1 cellular context compared by ENCODE assay signal in the genomic region with DNA sequence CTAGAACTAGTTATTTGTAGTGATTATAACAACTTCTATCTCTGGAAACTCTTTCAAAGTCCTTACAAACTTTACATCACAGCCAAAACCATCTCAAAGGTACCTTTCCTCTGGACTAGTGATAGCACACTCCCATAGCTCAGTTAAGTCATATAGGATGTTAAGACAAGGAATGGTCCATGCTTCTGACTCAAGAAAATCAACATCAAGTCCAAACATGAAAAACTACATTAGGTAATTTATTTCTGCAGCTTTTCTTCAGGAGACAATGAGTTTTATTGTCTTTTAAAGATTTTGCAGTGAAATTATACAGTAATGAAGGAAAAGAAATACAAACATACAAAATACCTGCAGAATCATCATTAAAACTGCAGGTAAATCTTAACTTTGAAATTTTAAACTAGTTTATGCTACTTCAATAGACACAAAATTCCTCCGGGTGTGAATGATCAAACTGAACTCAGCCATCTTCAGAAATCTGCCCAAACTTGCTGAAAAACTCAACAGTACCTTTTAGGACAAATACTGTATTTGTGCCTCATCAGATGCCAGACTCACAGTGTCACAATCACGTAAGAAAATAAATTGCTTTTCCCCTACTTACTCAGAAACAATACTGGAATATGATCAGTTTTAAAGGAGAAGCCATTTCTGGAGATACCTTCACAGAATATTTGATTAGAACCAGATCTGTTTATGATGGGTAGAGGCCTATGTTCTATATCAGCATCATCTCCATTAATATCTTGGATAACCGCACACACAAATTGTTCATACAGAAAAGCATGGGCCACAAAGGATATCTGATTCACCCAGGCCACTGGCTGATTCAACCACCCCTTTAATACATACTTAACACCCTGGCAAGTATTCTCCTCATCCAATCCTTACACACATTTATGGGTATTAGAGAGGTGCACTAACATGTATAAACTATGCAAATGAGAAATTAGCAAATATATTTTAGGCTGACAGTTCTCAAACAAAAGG.
TF ChIP-seq lines count a peak whose summit lies in the region.

No MANE protein-coding gene starts in this region.

TF ChIP-seq in GM12878, 131 proteins besides CTCF, POLR2A, EP300 and RAD21 (continued from another document):
- TF ChIP-seq, protein P1, sequence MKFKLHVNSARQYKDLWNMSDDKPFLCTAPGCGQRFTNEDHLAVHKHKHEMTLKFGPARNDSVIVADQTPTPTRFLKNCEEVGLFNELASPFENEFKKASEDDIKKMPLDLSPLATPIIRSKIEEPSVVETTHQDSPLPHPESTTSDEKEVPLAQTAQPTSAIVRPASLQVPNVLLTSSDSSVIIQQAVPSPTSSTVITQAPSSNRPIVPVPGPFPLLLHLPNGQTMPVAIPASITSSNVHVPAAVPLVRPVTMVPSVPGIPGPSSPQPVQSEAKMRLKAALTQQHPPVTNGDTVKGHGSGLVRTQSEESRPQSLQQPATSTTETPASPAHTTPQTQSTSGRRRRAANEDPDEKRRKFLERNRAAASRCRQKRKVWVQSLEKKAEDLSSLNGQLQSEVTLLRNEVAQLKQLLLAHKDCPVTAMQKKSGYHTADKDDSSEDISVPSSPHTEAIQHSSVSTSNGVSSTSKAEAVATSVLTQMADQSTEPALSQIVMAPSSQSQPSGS (IDR thresholded peaks at IDR 0.05; ENCODE audit: low read length), result 0 out of 2 replicates have a peak, but pooled peaks have one; percentile 17
TF ChIP-seq in GM12878: peak in this region for 2.
